In genomic region chr17:68248886-68249872, GRCh38 we compare ENCODE assay signal across 8 cellular contexts. TPM values are rescaled to one million over a fixed set of nuclear protein-coding genes. Genes with fewer than 3 reads are reported as not detected.
DNase-seq lines count a peak whose midpoint lies in the region; ATAC-seq and TF ChIP-seq lines count a peak whose summit lies in the region.

No MANE protein-coding gene starts in this region.

- POLR2A ChIA-PET in naive thymus-derived CD8-positive, alpha-beta T cell (lab: Charles Lee), result interaction anchor here (0.6 to 4.8 kb wide), 15 partner anchors 9 to 217 kb away, joined by 3 to 95 read pairs (median 15); partner anchors contain the start of genes ARSG and SLC16A6

- H3K36me3 Mint-ChIP-seq in naive thymus-derived CD8-positive, alpha-beta T cell, result peaks cover 0 to 28% (median 7%) of the 10 kb centered on the region in 3 donors

- no peaks in the 10 kb centered on the region for H3K27me3 Mint-ChIP-seq in naive thymus-derived CD8-positive, alpha-beta T cell

- H3K4me3 ChIP-seq in cardiac fibroblast (replicated peaks in 1 of 2; ENCODE audit: low read depth in 2 of 2, low read length in 2 of 2), result peak overlapping the region; percentile 64 to 80

- peak overlapping the region; percentile 91 to 98 (median 94) for H3K4me3 Mint-ChIP-seq in naive thymus-derived CD8-positive, alpha-beta T cell

- no peak for TF ChIP-seq CTCF in cardiac fibroblast (IDR thresholded peaks at IDR 0.05; ENCODE audit: low read depth, low read length)

- ATAC-seq in naive thymus-derived CD8-positive, alpha-beta T cell, result no peak

- peaks cover 19 to 61% (median 47%) of the 10 kb centered on the region in 4 donors for H3K4me1 Mint-ChIP-seq in naive thymus-derived CD8-positive, alpha-beta T cell

- no peaks in the 10 kb centered on the region for H3K9me3 Mint-ChIP-seq in naive thymus-derived CD8-positive, alpha-beta T cell

- H3K27ac Mint-ChIP-seq in naive thymus-derived CD8-positive, alpha-beta T cell, result peak overlapping the region; percentile 90 to 99 (median 98)

- DNase-seq in GF-D8 (lab: John Stamatoyannopoulos, UW) (peak; percentile 76), NOMO-1 treated with DMSO at 0.1 percent for 48 hours (lab: John Stamatoyannopoulos, UW; ENCODE audit: unreplicated experiment) (peak; percentile 51), cardiac fibroblast (ENCODE audit: low read depth in 2 of 2) (no peak), AG08395 (ENCODE audit: low spot score) (no peak), NCI-H1105 (lab: John Stamatoyannopoulos, UW) (no peak), AG20443 (ENCODE audit: low spot score) (no peak)
- peak in 3 of 10 donors; percentile 22 to 39 (median 28) for DNase-seq in naive thymus-derived CD8-positive, alpha-beta T cell
- DNase-seq in stimulated activated CD4-positive, alpha-beta T cell treated with anti-CD3 and anti-CD28 coated beads, Interleukin-2, amount 100 ng/mL, for 48 hours, result no peak

RNA-seq across cellular contexts. Expression of gene AMZ2, which starts 1.3 kb away (rescaled TPM):
- total RNA-seq in naive thymus-derived CD8-positive, alpha-beta T cell, result 10 to 100 TPM; 72.4 to 72.7 TPM
- polyA plus RNA-seq in naive thymus-derived CD8-positive, alpha-beta T cell, result 100 to 1,000 TPM in 1 of 3 donors, 10 to 100 TPM in 2; 89.0 to 125 (median 94.6) TPM

RNA-seq across cellular contexts. Expression of gene SLC16A6, which starts 41.7 kb away (rescaled TPM):
- 1 to 10 TPM; 6.4 to 6.9 TPM for total RNA-seq in naive thymus-derived CD8-positive, alpha-beta T cell
- polyA plus RNA-seq in naive thymus-derived CD8-positive, alpha-beta T cell, result 1 to 10 TPM in 2 of 3 donors, under 1 TPM in 1; 0.61 to 2.6 (median 1.5) TPM

RNA-seq across cellular contexts. Expression of gene ARSG, which starts 42.1 kb away (rescaled TPM):
- total RNA-seq in naive thymus-derived CD8-positive, alpha-beta T cell, result 10 to 100 TPM; 12.1 to 15.1 TPM
- polyA plus RNA-seq in naive thymus-derived CD8-positive, alpha-beta T cell, result 10 to 100 TPM; 10.4 to 13.7 (median 12.9) TPM

Comparison
In these comparisons a context has a peak if more than half of its experiments do, and no peak if none do; other contexts are left out.
1. DNase-seq: peak in GF-D8 (single experiment) and NOMO-1 treated with DMSO at 0.1 percent for 48 hours (single experiment); none in cardiac fibroblast (0 of 2), AG08395 (single experiment), NCI-H1105 (single experiment), stimulated activated CD4-positive, alpha-beta T cell treated with anti-CD3 and anti-CD28 coated beads, Interleukin-2, amount 100 ng/mL, for 48 hours (0 of 2) and AG20443 (single experiment).